ENCODE assay signal across 13 cellular contexts in genomic region chr9:94056442-94056974, GRCh38. TPM values are rescaled to one million over a fixed set of nuclear protein-coding genes. Genes with fewer than 3 reads are reported as not detected.
DNase-seq lines count a peak whose midpoint lies in the region; ATAC-seq, FAIRE-seq and TF ChIP-seq lines count a peak whose summit lies in the region.
"Had no signal": no experiment of that assay in that cellular context is flagged by ENCODE, and none has a peak within 500 bp of the region (broad histone marks: within the 10 kb centered on the region; RNA-seq: fewer than 3 reads in every experiment).

No MANE protein-coding gene starts in this region.

- ATAC-seq in HG02885 (IDR thresholded peaks at IDR 0.05; ENCODE audit: poor library complexity, unreplicated experiment) (no peak), HG02970 (IDR thresholded peaks at IDR 0.05; ENCODE audit: low FRiP score, unreplicated experiment) (no peak)
- ATAC-seq: gastrocnemius medialis had no signal

- no peak overlapping the region for H3K9ac ChIP-seq in kidney (ENCODE audit: low read length in 2 of 2)

- H3K4me1 ChIP-seq in kidney (ENCODE audit: control insufficient read depth in 1 of 2, insufficient read depth in 1 of 2, low read depth in 1 of 2, low read length in 2 of 2) = peaks cover 0 to 4% of the 10 kb centered on the region in 2 donors
- H3K4me1 ChIP-seq in tibial artery = peaks cover 0 to 19% (median 5%) of the 10 kb centered on the region in 4 donors

- FAIRE-seq in bronchial epithelial cell (lab: Jason Lieb, UNC) = no peak
- peak; percentile 60 for FAIRE-seq in kidney (lab: Jason Lieb, UNC)

- H3K4me3 ChIP-seq in bronchial epithelial cell (ENCODE audit: low read depth, low read length) (no peak overlapping the region), kidney (ENCODE audit: low read length in 2 of 2) (no peak overlapping the region), tibial artery (peak overlapping the region in 1 of 2 donors; percentile 11)
- H3K4me3 ChIP-seq: gastrocnemius medialis had no signal

- intact Hi-C loops in kidney (cut with DNase I) = no loop called here
- intact Hi-C loops in tibial artery (cut with DNase I; ENCODE audit: low total_unique reads) = no loop called here

- no peak for TF ChIP-seq CTCF in bronchial epithelial cell (IDR thresholded peaks at IDR 0.05; ENCODE audit: insufficient read depth, low read length, severe bottlenecking)
- TF ChIP-seq CTCF in kidney (IDR thresholded peaks at IDR 0.05; ENCODE audit: borderline replicate concordance, extremely low read depth, insufficient read depth) = no peak
- no peak for TF ChIP-seq CTCF in tibial artery (IDR thresholded peaks at IDR 0.05)

- DNase-seq in DMS53 (lab: John Stamatoyannopoulos, UW) (peak; percentile 15), DMS53 treated with DMSO at 0.1 percent for 48 hours (lab: John Stamatoyannopoulos, UW; ENCODE audit: unreplicated experiment) (no peak), bronchial epithelial cell (ENCODE audit: low read depth) (peak; percentile 75), kidney (no peak), tibial artery (no peak), NCI-H82 (lab: John Stamatoyannopoulos, UW) (no peak)
- DNase-seq: activated naive CD4-positive, alpha-beta T cell treated with Interleukin-2 at 50 U/mL for 16 hours; gastrocnemius medialis; NCI-H1105 treated with DMSO at 0.1 percent for 48 hours; WERI-Rb-1 had no signal

- peaks cover 0 to 2% of the 10 kb centered on the region in 2 donors for H3K9me3 ChIP-seq in kidney (ENCODE audit: control insufficient read depth in 1 of 2, low read length in 2 of 2)
- H3K9me3 ChIP-seq in tibial artery = peaks cover 0 to 5% (median under 1%) of the 10 kb centered on the region in 3 donors
- H3K9me3 ChIP-seq: gastrocnemius medialis had no signal

- H3K27me3 ChIP-seq in bronchial epithelial cell (ENCODE audit: control insufficient read depth, insufficient read depth, low read length) = no peaks in the 10 kb centered on the region
- H3K27me3 ChIP-seq in tibial artery = no peaks in the 10 kb centered on the region
- H3K27me3 ChIP-seq: gastrocnemius medialis had no signal

- H3K36me3 ChIP-seq in bronchial epithelial cell (ENCODE audit: control insufficient read depth, insufficient read depth, low read length) (no peaks in the 10 kb centered on the region), kidney (ENCODE audit: control insufficient read depth in 1 of 2, insufficient read depth in 2 of 2, low read length in 2 of 2) (no peaks in the 10 kb centered on the region), tibial artery (peaks cover 0 to 17% (median 0%) of the 10 kb centered on the region in 3 donors)
- H3K36me3 ChIP-seq: gastrocnemius medialis, WERI-Rb-1 had no signal

- no peak overlapping the region for H3K27ac ChIP-seq in kidney (ENCODE audit: low read depth in 2 of 2, low read length in 2 of 2)
- peak overlapping the region; percentile 30 to 55 for H3K27ac ChIP-seq in tibial artery
- H3K27ac ChIP-seq: 22Rv1, gastrocnemius medialis, WERI-Rb-1 had no signal

RNA-seq across cellular contexts. Expression of gene PTPDC1, which starts 27.8 kb away (rescaled TPM):
- total RNA-seq in bronchial epithelial cell (7.9 and 11.1 TPM in 2 replicates), kidney (8.7 TPM)
- 2.8 TPM for polyA plus RNA-seq in kidney (ENCODE audit: insufficient read depth, low read depth, low replicate concordance)

Comparison
In these comparisons a context has a peak if more than half of its experiments do, and no peak if none do; other contexts are left out.
1. DNase-seq: peak in DMS53 (single experiment) and bronchial epithelial cell (single experiment); none in DMS53 treated with DMSO at 0.1 percent for 48 hours (single experiment), kidney (single experiment), tibial artery (0 of 2) and NCI-H82 (single experiment).
2. H3K27ac ChIP-seq: peak in tibial artery (2 of 2); none in kidney (0 of 2).